Comparison of ENCODE assay signal across 36 cellular contexts in the genomic region with DNA sequence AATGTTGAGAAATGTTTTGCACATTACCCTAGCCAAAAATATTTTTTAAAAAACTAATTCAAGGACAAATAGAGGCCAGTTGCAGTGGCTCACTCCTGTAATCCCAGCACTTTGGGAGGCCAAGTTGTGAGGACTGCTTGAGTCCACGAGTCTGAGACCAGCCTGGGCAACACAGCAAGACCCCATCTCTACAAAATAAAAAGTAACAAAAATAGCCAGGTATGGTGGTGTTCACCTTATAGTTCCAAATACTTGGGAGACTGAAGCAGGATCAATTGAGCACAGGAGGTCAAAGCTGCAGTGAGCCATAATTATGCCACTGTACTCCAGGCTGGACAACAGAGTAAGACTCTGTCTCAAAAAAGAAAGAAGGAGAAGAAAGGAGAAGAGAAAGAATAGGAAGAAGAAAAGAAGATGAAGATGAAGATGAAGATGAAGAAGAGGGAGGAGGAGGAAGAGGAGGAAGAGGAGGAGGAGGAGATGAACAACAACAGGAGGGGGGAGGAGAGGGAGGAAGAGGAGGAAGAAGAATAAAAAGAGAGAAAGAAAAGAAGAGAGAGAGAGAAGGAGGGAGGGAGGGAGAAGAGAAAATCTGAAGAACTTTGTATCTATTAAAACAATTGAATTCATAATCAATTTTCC.
"Had no signal": no experiment of that assay in that cellular context is flagged by ENCODE, and none has a peak within 500 bp of the region (broad histone marks: within the 10 kb centered on the region; RNA-seq: fewer than 3 reads in every experiment).

No MANE protein-coding gene starts in this region.

- ATAC-seq: activated CD8-positive, alpha-beta memory T cell treated with anti-CD3 and anti-CD28 coated beads, Interleukin-2, amount 10 ng/mL, durations not matched to agents 7 days and 5 days; activated CD8-positive, alpha-beta T cell treated with anti-CD3 and anti-CD28 coated beads, Interleukin-2, amount 10 ng/mL, durations not matched to agents 7 days and 5 days; activated naive CD8-positive, alpha-beta T cell treated with anti-CD3 and anti-CD28 coated beads, Interleukin-2, amount 50 U/mL, for 24 hours had no signal

- H3K27me3 Mint-ChIP-seq: activated B cell treated with CpG ODN at 0.5 μM for 24 hours; activated naive CD8-positive, alpha-beta T cell treated with anti-CD3 and anti-CD28 coated beads, Interleukin-2, amount 10 ng/mL, durations not matched to agents 7 days and 5 days; brain had no signal

- DNase-seq: activated B cell treated with CpG ODN at 0.5 μM for 24 hours; activated CD4-positive, alpha-beta memory T cell treated with anti-CD3 and anti-CD28 coated beads, Interleukin-2, amount 10 ng/mL, durations not matched to agents 7 days and 5 days; activated CD4-positive, alpha-beta T cell treated with anti-CD3 and anti-CD28 coated beads for 4 hours; activated CD4-positive, alpha-beta T cell treated with anti-CD3 and anti-CD28 coated beads, Interleukin-2, amount 10 ng/mL, durations not matched to agents 24 days and 14 days; activated CD4-positive, alpha-beta T cell treated with anti-CD3 and anti-CD28 coated beads, Interleukin-2, amount 50 U/mL, for 48 hours; activated CD4-positive, CD25-positive, alpha-beta regulatory T cell treated with anti-CD3 and anti-CD28 coated beads, Interleukin-2, amount 50 U/mL, for 72 hours; activated CD8-positive, alpha-beta memory T cell treated with anti-CD3 and anti-CD28 coated beads for 24 hours; activated CD8-positive, alpha-beta memory T cell treated with anti-CD3 and anti-CD28 coated beads, Interleukin-2, amount 10 ng/mL, durations not matched to agents 7 days and 5 days; activated CD8-positive, alpha-beta memory T cell treated with anti-CD3 and anti-CD28 coated beads, Interleukin-2, amount 50 U/mL, for 48 hours; activated CD8-positive, alpha-beta T cell treated with anti-CD3 and anti-CD28 coated beads, Interleukin-2, amount 10 ng/mL, durations not matched to agents 7 days and 5 days; activated effector memory CD4-positive, alpha-beta T cell treated with Interleukin-2 at 50 U/mL for 16 hours; activated gamma-delta T cell; activated naive CD4-positive, alpha-beta T cell treated with anti-CD3 and anti-CD28 coated beads, Interleukin-2, amount 10 ng/mL, durations not matched to agents 7 days and 5 days; activated naive CD4-positive, alpha-beta T cell treated with Interleukin-2 at 50 U/mL for 16 hours; activated naive CD8-positive, alpha-beta T cell treated with anti-CD3 and anti-CD28 coated beads, Interleukin-2, amount 10 ng/mL, durations not matched to agents 7 days and 5 days; activated naive CD8-positive, alpha-beta T cell treated with anti-CD3 and anti-CD28 coated beads, Interleukin-2, amount 50 U/mL, for 24 hours; activated T-cell treated with anti-CD3 and anti-CD28 coated beads, Interleukin-2, amount 50 U/mL, for 24 hours; activated T-cell treated with anti-CD3 and anti-CD28 coated beads, Interleukin-2, amount 50 U/mL, for 48 hours; amygdala; anterior cingulate cortex; caudate nucleus; cerebellar nuclear complex; T-helper 2 cell; T-helper 9 cell had no signal

- H3K4me1 Mint-ChIP-seq: activated B cell treated with CpG ODN at 0.5 μM for 24 hours; activated CD4-positive, alpha-beta memory T cell treated with anti-CD3 and anti-CD28 coated beads, Interleukin-2, amount 10 ng/mL, durations not matched to agents 7 days and 5 days; activated CD4-positive, alpha-beta T cell treated with anti-CD3 and anti-CD28 coated beads, Interleukin-2, amount 10 ng/mL, durations not matched to agents 24 days and 14 days; activated CD8-positive, alpha-beta memory T cell treated with anti-CD3 and anti-CD28 coated beads, Interleukin-2, amount 10 ng/mL, durations not matched to agents 7 days and 5 days; activated naive CD4-positive, alpha-beta T cell treated with anti-CD3 and anti-CD28 coated beads, Interleukin-2, amount 10 ng/mL, durations not matched to agents 7 days and 5 days; activated naive CD4-positive, alpha-beta T cell treated with anti-CD3 and anti-CD28 coated beads, Interleukin-2, amount 50 U/mL, for 24 hours; activated naive CD8-positive, alpha-beta T cell treated with anti-CD3 and anti-CD28 coated beads, Interleukin-2, amount 10 ng/mL, durations not matched to agents 7 days and 5 days; activated naive CD8-positive, alpha-beta T cell treated with anti-CD3 and anti-CD28 coated beads, Interleukin-2, amount 50 U/mL, for 24 hours; central memory CD8-positive, alpha-beta T cell had no signal

- H3K27ac ChIP-seq: ascending aorta, cardiac muscle cell, VCaP had no signal

- H3K36me3 ChIP-seq: ascending aorta, cardiac muscle cell had no signal

- H3K4me1 ChIP-seq: ascending aorta had no signal

- H3K4me3 ChIP-seq: ascending aorta, cardiac muscle cell had no signal

- FAIRE-seq: bronchial epithelial cell, TTC549 had no signal

- H3K36me3 Mint-ChIP-seq: activated CD8-positive, alpha-beta memory T cell treated with anti-CD3 and anti-CD28 coated beads, Interleukin-2, amount 10 ng/mL, durations not matched to agents 7 days and 5 days; activated naive CD4-positive, alpha-beta T cell treated with anti-CD3 and anti-CD28 coated beads, Interleukin-2, amount 10 ng/mL, durations not matched to agents 7 days and 5 days; activated naive CD8-positive, alpha-beta T cell treated with anti-CD3 and anti-CD28 coated beads, Interleukin-2, amount 10 ng/mL, durations not matched to agents 7 days and 5 days had no signal

- H3K9me3 Mint-ChIP-seq: activated CD4-positive, alpha-beta memory T cell treated with anti-CD3 and anti-CD28 coated beads, Interleukin-2, amount 10 ng/mL, durations not matched to agents 7 days and 5 days; activated CD4-positive, alpha-beta T cell treated with anti-CD3 and anti-CD28 coated beads, Interleukin-2, amount 10 ng/mL, durations not matched to agents 24 days and 14 days; activated naive CD4-positive, alpha-beta T cell treated with anti-CD3 and anti-CD28 coated beads, Interleukin-2, amount 10 ng/mL, durations not matched to agents 7 days and 5 days; activated naive CD8-positive, alpha-beta T cell treated with anti-CD3 and anti-CD28 coated beads, Interleukin-2, amount 50 U/mL, for 24 hours had no signal

- H3K27ac Mint-ChIP-seq: activated B cell treated with CpG ODN at 0.5 μM for 24 hours; activated CD4-positive, alpha-beta memory T cell treated with anti-CD3 and anti-CD28 coated beads, Interleukin-2, amount 10 ng/mL, durations not matched to agents 7 days and 5 days; activated CD4-positive, alpha-beta T cell treated with anti-CD3 and anti-CD28 coated beads, Interleukin-2, amount 10 ng/mL, durations not matched to agents 24 days and 14 days; activated CD8-positive, alpha-beta memory T cell treated with anti-CD3 and anti-CD28 coated beads, Interleukin-2, amount 10 ng/mL, durations not matched to agents 7 days and 5 days; activated CD8-positive, alpha-beta T cell treated with anti-CD3 and anti-CD28 coated beads, Interleukin-2, amount 10 ng/mL, durations not matched to agents 7 days and 5 days; activated naive CD4-positive, alpha-beta T cell treated with anti-CD3 and anti-CD28 coated beads, Interleukin-2, amount 10 ng/mL, durations not matched to agents 7 days and 5 days; activated naive CD4-positive, alpha-beta T cell treated with anti-CD3 and anti-CD28 coated beads, Interleukin-2, amount 50 U/mL, for 24 hours; activated naive CD8-positive, alpha-beta T cell; activated naive CD8-positive, alpha-beta T cell treated with anti-CD3 and anti-CD28 coated beads, Interleukin-2, amount 10 ng/mL, durations not matched to agents 7 days and 5 days; activated naive CD8-positive, alpha-beta T cell treated with anti-CD3 and anti-CD28 coated beads, Interleukin-2, amount 50 U/mL, for 24 hours; activated T-cell treated with anti-CD3 and anti-CD28 coated beads, Interleukin-2, amount 50 U/mL, for 24 hours; activated T-helper 2 cell treated with anti-CD3 and anti-CD28 coated beads, Interferon-gamma antibody, Interleukin-2, Interleukin-4, amounts not matched to agents 10 μg/mL and 5 μg/mL and 100 μg/mL, durations not matched to agents 14 hours and 24 hours and 36 hours; brain; T-helper 1 cell treated with Interleukin-12 subunit alpha and Interleukin-12 subunit beta and Interleukin-4 antibody, amounts not matched to agents 30 μg/mL and 1 μg/mL, for 36 hours; T-helper 2 cell treated with Interferon-gamma antibody and Interleukin-4, amounts not matched to agents 5 μg/mL and 100 μg/mL, for 36 hours had no signal

- H3K27me3 ChIP-seq: ascending aorta, cardiac muscle cell had no signal

- H3K4me3 Mint-ChIP-seq: activated B cell treated with CpG ODN at 0.5 μM for 24 hours; activated CD4-positive, alpha-beta memory T cell treated with anti-CD3 and anti-CD28 coated beads, Interleukin-2, amount 10 ng/mL, durations not matched to agents 7 days and 5 days; activated CD4-positive, alpha-beta T cell treated with anti-CD3 and anti-CD28 coated beads, Interleukin-2, amount 10 ng/mL, durations not matched to agents 24 days and 14 days; activated CD8-positive, alpha-beta memory T cell treated with anti-CD3 and anti-CD28 coated beads, Interleukin-2, amount 10 ng/mL, durations not matched to agents 7 days and 5 days; activated CD8-positive, alpha-beta T cell treated with anti-CD3 and anti-CD28 coated beads, Interleukin-2, amount 10 ng/mL, durations not matched to agents 7 days and 5 days; activated naive CD4-positive, alpha-beta T cell treated with anti-CD3 and anti-CD28 coated beads, Interleukin-2, amount 10 ng/mL, durations not matched to agents 7 days and 5 days; activated naive CD4-positive, alpha-beta T cell treated with anti-CD3 and anti-CD28 coated beads, Interleukin-2, amount 50 U/mL, for 24 hours; activated naive CD8-positive, alpha-beta T cell; activated naive CD8-positive, alpha-beta T cell treated with anti-CD3 and anti-CD28 coated beads, Interleukin-2, amount 10 ng/mL, durations not matched to agents 7 days and 5 days; activated naive CD8-positive, alpha-beta T cell treated with anti-CD3 and anti-CD28 coated beads, Interleukin-2, amount 50 U/mL, for 24 hours; activated T-cell treated with anti-CD3 and anti-CD28 coated beads, Interleukin-2, amount 50 U/mL, for 24 hours; brain; central memory CD8-positive, alpha-beta T cell; T-helper 1 cell treated with Interleukin-12 subunit alpha and Interleukin-12 subunit beta and Interleukin-4 antibody, amounts not matched to agents 30 μg/mL and 1 μg/mL, for 36 hours; T-helper 2 cell treated with Interferon-gamma antibody and Interleukin-4, amounts not matched to agents 5 μg/mL and 100 μg/mL, for 36 hours had no signal
